ENCODE assay signal across 17 cellular contexts in genomic region chr10:132183046-132183445, GRCh38. TPM values are rescaled to one million over a fixed set of nuclear protein-coding genes. Genes with fewer than 3 reads are reported as not detected.
DNase-seq lines count a peak whose midpoint lies in the region; ATAC-seq, FAIRE-seq and TF ChIP-seq lines count a peak whose summit lies in the region.
"Had no signal": no experiment of that assay in that cellular context is flagged by ENCODE, and none has a peak within 500 bp of the region (broad histone marks: within the 10 kb centered on the region; RNA-seq: fewer than 3 reads in every experiment).

No MANE protein-coding gene starts in this region.

- peaks cover 0 to 3% (median 0%) of the 10 kb centered on the region in 4 donors for H3K27me3 ChIP-seq in pancreas

- 20 to 24% methylated on average over 8 of the region's 8 CpGs for WGBS in pancreas, 2 donors

- no peak for ATAC-seq in pancreas
- no peak for ATAC-seq in GM18505 (IDR thresholded peaks at IDR 0.05; ENCODE audit: unreplicated experiment)
- no peak for ATAC-seq in HG03135 (IDR thresholded peaks at IDR 0.05; ENCODE audit: unreplicated experiment)
- ATAC-seq: T-cell had no signal

- DNase-seq in DMS153 treated with DMSO at 0.1 percent for 48 hours (lab: John Stamatoyannopoulos, UW; ENCODE audit: unreplicated experiment) (peak; percentile 21), DMS153 (lab: John Stamatoyannopoulos, UW) (no peak), HuH-7 (ENCODE audit: low spot score) (peak; percentile 82), SHP77 treated with DMSO at 0.1 percent for 48 hours (lab: John Stamatoyannopoulos, UW) (peak; percentile 39), pancreas (peak in 4 of 6 donors; percentile 17 to 68 (median 64)), GM03348 (ENCODE audit: low spot score) (no peak)
- DNase-seq: 8988T; activated CD4-positive, alpha-beta memory T cell treated with anti-CD3 and anti-CD28 coated beads for 36 hours; activated naive CD4-positive, alpha-beta T cell treated with anti-CD3 and anti-CD28 coated beads, Interleukin-2, amount 50 U/mL, for 16 hours; NCI-H2081; T-cell had no signal

- no peaks in the 10 kb centered on the region for H3K36me3 ChIP-seq in pancreas
- H3K36me3 ChIP-seq: BLaER1, tibial nerve had no signal

- TF ChIP-seq POLR2A in GM18505 (IDR thresholded peaks at IDR 0.05; ENCODE audit: borderline replicate concordance, extremely low read depth, insufficient read depth, insufficient read length), result no peak

- no peak overlapping the region for H3K27ac ChIP-seq in pancreas
- H3K27ac ChIP-seq: BLaER1, coronary artery, RWPE1, tibial nerve had no signal

- no peak overlapping the region for H3K4me3 ChIP-seq in pancreas
- H3K4me3 ChIP-seq: BLaER1, coronary artery, tibial nerve had no signal

- TF ChIP-seq CTCF in pancreas (IDR thresholded peaks at IDR 0.05), result no peak

- peaks cover 0 to 3% (median 0%) of the 10 kb centered on the region in 3 donors for H3K4me1 ChIP-seq in pancreas

- intact Hi-C loops in pancreas (cut with DNase I), result no loop called here

- no peaks in the 10 kb centered on the region for H3K9me3 ChIP-seq in pancreas
- H3K9me3 ChIP-seq: BLaER1, tibial nerve had no signal

- FAIRE-seq in pancreas (lab: Jason Lieb, UNC), result no peak

RNA-seq across cellular contexts. Expression of gene DPYSL4, which starts 3.7 kb away (rescaled TPM):
- total RNA-seq in pancreas, result 1 to 10 TPM in 3 of 6 donors, under 1 TPM in 3; 0.46 to 2.7 (median 0.85) TPM
- polyA plus RNA-seq in pancreas, result 1 to 10 TPM; 1.4 to 2.8 TPM

Comparison
In these comparisons a context has a peak if more than half of its experiments do, and no peak if none do; other contexts are left out.
1. DNase-seq: peak in DMS153 treated with DMSO at 0.1 percent for 48 hours (single experiment), HuH-7 (single experiment), SHP77 treated with DMSO at 0.1 percent for 48 hours (single experiment) and pancreas (4 of 6); none in DMS153 (single experiment) and GM03348 (single experiment).